In genomic region chr9:35829084-35829763, GRCh38 we compare ENCODE assay signal across 8 cellular contexts. TPM values are rescaled to one million over a fixed set of nuclear protein-coding genes. Genes with fewer than 3 reads are reported as not detected.
DNase-seq lines count a peak whose midpoint lies in the region; ATAC-seq, FAIRE-seq and TF ChIP-seq lines count a peak whose summit lies in the region.

TMEM8B (plus strand) TSS chr9:35829228; CDS start chr9:35829448, 220 bp downstream.

- TF ChIP-seq CTCF in cardiac muscle cell (IDR thresholded peaks at IDR 0.05; ENCODE audit: low read depth, low read length), result no peak
- TF ChIP-seq CTCF in pancreas (IDR thresholded peaks at IDR 0.05), result no peak
- TF ChIP-seq CTCF in thyroid gland (IDR thresholded peaks at IDR 0.05), result no peak

- ATAC-seq in HG02610 (IDR thresholded peaks at IDR 0.05; ENCODE audit: unreplicated experiment) (peak; percentile 66), pancreas (peak; percentile 83 to 89 (median 86))

- H3K4me3 ChIP-seq in cardiac muscle cell, result peak within 1 kb of the TSS; percentile 71
- H3K4me3 ChIP-seq in pancreas, result peak within 1 kb of the TSS; percentile 46 to 81 (median 70)
- peak within 1 kb of the TSS; percentile 22 to 76 (median 49) for H3K4me3 ChIP-seq in thyroid gland (replicated peaks in 1 of 3)

- WGBS in pancreas, 2 donors, result 0 to 1% methylated on average over 20 to 53 of the region's 53 CpGs
- WGBS in thyroid gland, 2 donors, result 2 to 3% methylated on average over 4 to 5 of the region's 53 CpGs

- peaks cover 20% of the 10 kb centered on the region for H3K4me1 Mint-ChIP-seq in activated naive CD8-positive, alpha-beta T cell treated with anti-CD3 and anti-CD28 coated beads for 36 hours

- peak within 1 kb of the TSS; percentile 93 for H3K27ac ChIP-seq in cardiac muscle cell
- peak within 1 kb of the TSS; percentile 76 to 94 (median 86) for H3K27ac ChIP-seq in pancreas
- H3K27ac ChIP-seq in thyroid gland, result peak within 1 kb of the TSS; percentile 85 to 95 (median 92)

- no peaks in the 10 kb centered on the region for H3K9me3 ChIP-seq in cardiac muscle cell (ENCODE audit: low read depth)
- H3K9me3 ChIP-seq in pancreas, result no peaks in the 10 kb centered on the region
- H3K9me3 ChIP-seq in thyroid gland, result no peaks in the 10 kb centered on the region

- no peaks in the 10 kb centered on the region for H3K27me3 ChIP-seq in cardiac muscle cell
- H3K27me3 ChIP-seq in pancreas, result no peaks in the 10 kb centered on the region
- no peaks in the 10 kb centered on the region for H3K27me3 ChIP-seq in thyroid gland

- peak within 1 kb of the TSS; percentile 95 for H3K4me3 Mint-ChIP-seq in activated naive CD8-positive, alpha-beta T cell treated with anti-CD3 and anti-CD28 coated beads for 36 hours

- no peaks in the 10 kb centered on the region for H3K9me3 Mint-ChIP-seq in activated naive CD8-positive, alpha-beta T cell treated with anti-CD3 and anti-CD28 coated beads for 36 hours

- intact Hi-C loops in pancreas (cut with DNase I) (no loop called here), thyroid gland (cut with DNase I) (loop anchor here (5.0 to 10.0 kb wide), 3 partner anchors 37 to 84 kb away; partner anchors contain the start of genes GBA2, NPR2 and RGP1)

- peak; percentile 79 for DNase-seq in GDM1 (lab: John Stamatoyannopoulos, UW)
- DNase-seq in NCI-H1105 (lab: John Stamatoyannopoulos, UW), result peak; percentile 96
- peak; percentile 71 for DNase-seq in SKM-1 treated with dmso at 0.1 percent for 144 hours (lab: John Stamatoyannopoulos, UW; ENCODE audit: unreplicated experiment)
- DNase-seq in activated naive CD8-positive, alpha-beta T cell treated with anti-CD3 and anti-CD28 coated beads for 36 hours, result peak; percentile 91
- DNase-seq in cardiac muscle cell (ENCODE audit: low read depth in 1 of 2, low spot score in 1 of 2), result peak; percentile 94 to 97
- DNase-seq in pancreas, result peak; percentile 92 to 98 (median 97)
- DNase-seq in thyroid gland, result peak; percentile 98 to 100

- FAIRE-seq in pancreas (lab: Jason Lieb, UNC), result no peak

- no peaks in the 10 kb centered on the region for H3K27me3 Mint-ChIP-seq in activated naive CD8-positive, alpha-beta T cell treated with anti-CD3 and anti-CD28 coated beads for 36 hours

- no peaks in the 10 kb centered on the region for H3K36me3 ChIP-seq in cardiac muscle cell
- H3K36me3 ChIP-seq in pancreas, result no peaks in the 10 kb centered on the region
- no peaks in the 10 kb centered on the region for H3K36me3 ChIP-seq in thyroid gland

- H3K4me1 ChIP-seq in cardiac muscle cell (ENCODE audit: low read depth) (peaks cover 24% of the 10 kb centered on the region), pancreas (peaks cover 8 to 26% (median 19%) of the 10 kb centered on the region in 3 donors), thyroid gland (peaks cover 33 to 34% of the 10 kb centered on the region in 2 donors)

- H3K36me3 Mint-ChIP-seq in activated naive CD8-positive, alpha-beta T cell treated with anti-CD3 and anti-CD28 coated beads for 36 hours, result no peaks in the 10 kb centered on the region

- H3K27ac Mint-ChIP-seq in activated naive CD8-positive, alpha-beta T cell treated with anti-CD3 and anti-CD28 coated beads for 36 hours, result peak within 1 kb of the TSS; percentile 74

- peak in 1 of 2 donors; percentile 71 for TF ChIP-seq POLR2A in thyroid gland (IDR thresholded peaks at IDR 0.05)

RNA-seq across cellular contexts. Expression of gene TMEM8B, which starts in this region (rescaled TPM):
- total RNA-seq in activated naive CD8-positive, alpha-beta T cell treated with anti-CD3 and anti-CD28 coated beads for 36 hours, result 1 to 10 TPM; 2.8 to 3.1 TPM
- total RNA-seq in cardiac muscle cell, result 15.0 and 17.9 TPM in 2 replicates
- 17.0 and 21.8 TPM in 2 replicates for polyA plus RNA-seq in cardiac muscle cell
- 10 to 100 TPM in 1 of 6 donors, 1 to 10 TPM in 5; 4.9 to 10.3 (median 7.0) TPM for total RNA-seq in pancreas
- polyA plus RNA-seq in pancreas, result 10 to 100 TPM; 11.1 to 17.2 TPM
- total RNA-seq in thyroid gland, result 10 to 100 TPM in 3 of 4 donors, 1 to 10 TPM in 1; 8.5 to 17.4 (median 15.8) TPM

Comparison
In these comparisons a context has a peak if more than half of its experiments do, and no peak if none do; other contexts are left out.
1. Peak in every context shown above with its lines: DNase-seq, ATAC-seq, H3K4me3 ChIP-seq and H3K27ac ChIP-seq.